In the genomic region with DNA sequence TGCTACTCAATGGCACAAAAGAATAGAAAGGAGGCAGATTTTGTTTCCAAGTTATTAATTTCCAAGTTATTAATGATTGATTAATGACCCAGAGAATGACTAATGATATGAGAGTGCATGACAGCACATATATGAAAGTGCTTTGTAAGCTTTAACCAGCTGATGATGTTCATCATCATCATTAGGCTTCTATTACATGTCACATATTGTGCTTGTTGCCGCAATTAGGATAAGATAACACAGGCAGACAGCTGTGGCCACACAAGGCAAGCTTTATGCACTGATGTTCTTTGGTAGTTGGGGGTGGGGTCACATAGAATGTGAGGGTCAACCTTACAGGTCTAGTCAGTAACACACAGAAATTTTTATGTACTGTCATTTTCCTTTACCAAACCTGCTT, we compare ENCODE assay signal across 16 cellular contexts.
DNase-seq lines count a peak whose midpoint lies in the region; TF ChIP-seq lines count a peak whose summit lies in the region.
"Had no signal": no experiment of that assay in that cellular context is flagged by ENCODE, and none has a peak within 500 bp of the region (broad histone marks: within the 10 kb centered on the region; RNA-seq: fewer than 3 reads in every experiment).

No MANE protein-coding gene starts in this region.

- in situ Hi-C loops in mammary epithelial cell (cut with MboI; ENCODE audit: low sequenced_read_pairs in 2 of 2), result no loop called here

- H3K9ac ChIP-seq in mammary epithelial cell (ENCODE audit: insufficient read depth, low read length), result no peak overlapping the region

- H4K20me1 ChIP-seq in mammary epithelial cell (ENCODE audit: insufficient read depth, low read length), result no peaks in the 10 kb centered on the region

- peaks cover 25% of the 10 kb centered on the region for H3K4me1 ChIP-seq in mammary epithelial cell (ENCODE audit: insufficient read depth, low read length)
- H3K4me1 ChIP-seq in breast epithelium, result no peaks in the 10 kb centered on the region
- H3K4me1 ChIP-seq in stomach, result no peaks in the 10 kb centered on the region
- no peaks in the 10 kb centered on the region for H3K4me1 ChIP-seq in spleen

- H2AFZ ChIP-seq in mammary epithelial cell (ENCODE audit: low read depth, low read length), result no peak overlapping the region

- CTCF ChIA-PET in mammary epithelial cell (lab: Charles Lee; ENCODE audit: low non-redundant PET), result interaction anchor here (0.6 kb wide), 1 partner anchor 22 kb away, joined by 3 read pairs; no protein-coding TSS in a partner anchor

- H3K27ac ChIP-seq in mammary epithelial cell (ENCODE audit: insufficient read depth, low read depth, low read length), result peak overlapping the region; percentile 64
- H3K27ac ChIP-seq in breast epithelium, result no peak overlapping the region
- no peak overlapping the region for H3K27ac ChIP-seq in stomach
- H3K27ac ChIP-seq in spleen, result no peak overlapping the region
- H3K27ac ChIP-seq: C4-2B, RWPE1 had no signal

- no peaks in the 10 kb centered on the region for H3K27me3 ChIP-seq in mammary epithelial cell (ENCODE audit: insufficient read depth, low read length)
- no peaks in the 10 kb centered on the region for H3K27me3 ChIP-seq in breast epithelium
- no peaks in the 10 kb centered on the region for H3K27me3 ChIP-seq in stomach
- H3K27me3 ChIP-seq in spleen (replicated peaks in 1 of 7), result no peaks in the 10 kb centered on the region

- H3K79me2 ChIP-seq in mammary epithelial cell (ENCODE audit: insufficient read depth, low read length), result no peaks in the 10 kb centered on the region

- intact Hi-C loops in mammary epithelial cell (cut with micrococcal nuclease) (loop anchor here (1.0 to 10.0 kb wide), 2 partner anchors 24 to 487 kb away; a partner anchor contains a TSS), breast epithelium (cut with DNase I; ENCODE audit: low total_unique reads) (no loop called here), stomach (cut with DNase I; ENCODE audit: low total_unique reads) (no loop called here), spleen (cut with DNase I; ENCODE audit: low total_unique reads) (no loop called here)

- no TSS peak for BruUV-seq in mammary epithelial cell (replicated peaks; lab: Mats Ljungman, UMichigan)

- no peak overlapping the region for H3K4me3 ChIP-seq in mammary epithelial cell (replicated peaks in 1 of 3; ENCODE audit: insufficient read depth in 1 of 3, low read depth in 2 of 3, low read length in 3 of 3)
- no peak overlapping the region for H3K4me3 ChIP-seq in breast epithelium
- H3K4me3 ChIP-seq in fibroblast of mammary gland (ENCODE audit: control insufficient read depth, low read depth, low read length), result no peak overlapping the region
- no peak overlapping the region for H3K4me3 ChIP-seq in stomach
- no peak overlapping the region for H3K4me3 ChIP-seq in spleen
- H3K4me3 ChIP-seq: GM12878 had no signal

- no peak for TF ChIP-seq EP300 in stomach (IDR thresholded peaks at IDR 0.05)

- H3K36me3 ChIP-seq in mammary epithelial cell (ENCODE audit: insufficient read depth, low read length) (no peaks in the 10 kb centered on the region), breast epithelium (no peaks in the 10 kb centered on the region), stomach (no peaks in the 10 kb centered on the region), spleen (no peaks in the 10 kb centered on the region)

- TF ChIP-seq CTCF in mammary epithelial cell (conservative IDR thresholded peaks at IDR 0.05 in 1 of 2, IDR thresholded peaks at IDR 0.05 in 1 of 2; ENCODE audit: extremely low read depth in 1 of 2, insufficient read depth in 1 of 2, low read depth in 1 of 2, low read length in 2 of 2), result no peak
- no peak for TF ChIP-seq CTCF in breast epithelium (IDR thresholded peaks at IDR 0.05)
- TF ChIP-seq CTCF in fibroblast of mammary gland (conservative IDR thresholded peaks at IDR 0.05; ENCODE audit: control insufficient read depth, insufficient read depth, low read depth, low read length), result no peak
- TF ChIP-seq CTCF in stomach (IDR thresholded peaks at IDR 0.05), result no peak
- TF ChIP-seq CTCF in spleen (IDR thresholded peaks at IDR 0.05 in 8 of 11, conservative IDR thresholded peaks at IDR 0.05 in 3 of 11), result no peak

- WGBS in mammary epithelial cell (ENCODE audit: low coverage, missing lambda C conversion rate), result 100% methylated on average over 1 of the region's 1 CpG
- 61 to 78% (median 69%) methylated on average over 1 of the region's 1 CpG for WGBS in stomach, 5 donors
- 73 to 93% (median 88%) methylated on average over 1 of the region's 1 CpG for WGBS in spleen, 5 donors

- H3K9me3 ChIP-seq in mammary epithelial cell (replicated peaks; ENCODE audit: insufficient read depth, low read length) (no peaks in the 10 kb centered on the region), breast epithelium (no peaks in the 10 kb centered on the region), stomach (no peaks in the 10 kb centered on the region), spleen (no peaks in the 10 kb centered on the region)

- no peak for TF ChIP-seq POLR2A in breast epithelium (IDR thresholded peaks at IDR 0.05)
- no peak for TF ChIP-seq POLR2A in stomach (IDR thresholded peaks at IDR 0.05)
- no peak for TF ChIP-seq POLR2A in spleen (IDR thresholded peaks at IDR 0.05)

- peak overlapping the region; percentile 69 for H3K4me2 ChIP-seq in mammary epithelial cell (ENCODE audit: insufficient read depth, low read depth, low read length)

- DNase-seq in mammary epithelial cell (no peak), breast epithelium (ENCODE audit: low spot score in 2 of 2) (no peak), fibroblast of mammary gland (ENCODE audit: low read depth) (peak; percentile 33), myocyte (ENCODE audit: low read depth) (peak; percentile 15), stomach (no peak), spleen (no peak)
- DNase-seq in activated CD4-positive, alpha-beta T cell treated with anti-CD3 and anti-CD28 coated beads, Interleukin-2, amount 50 U/mL, for 1 hour, result no peak
- no peak for DNase-seq in activated naive CD4-positive, alpha-beta T cell (lab: John Stamatoyannopoulos, UW)
- DNase-seq: H7; Karpas-422; NCI-H187 treated with DMSO at 0.1 percent for 48 hours; NK-92 treated with Interleukin-12 subunit alpha and Interleukin-12 subunit beta, amount 100 ng/mL, for 24 hours; OCI-M1 had no signal

- dilution Hi-C loops in mammary epithelial cell (cut with HindIII; ENCODE audit: low sequenced_read_pairs), result no loop called here

Comparison
In these comparisons a context has a peak if more than half of its experiments do, and no peak if none do; other contexts are left out.
1. DNase-seq: peak in fibroblast of mammary gland (single experiment) and myocyte (single experiment); none in mammary epithelial cell (single experiment), breast epithelium (0 of 2), activated CD4-positive, alpha-beta T cell treated with anti-CD3 and anti-CD28 coated beads, Interleukin-2, amount 50 U/mL, for 1 hour (single experiment), stomach (single experiment), spleen (single experiment) and activated naive CD4-positive, alpha-beta T cell (0 of 4).